Comparison of ENCODE assay signal across 8 cellular contexts in the genomic region with DNA sequence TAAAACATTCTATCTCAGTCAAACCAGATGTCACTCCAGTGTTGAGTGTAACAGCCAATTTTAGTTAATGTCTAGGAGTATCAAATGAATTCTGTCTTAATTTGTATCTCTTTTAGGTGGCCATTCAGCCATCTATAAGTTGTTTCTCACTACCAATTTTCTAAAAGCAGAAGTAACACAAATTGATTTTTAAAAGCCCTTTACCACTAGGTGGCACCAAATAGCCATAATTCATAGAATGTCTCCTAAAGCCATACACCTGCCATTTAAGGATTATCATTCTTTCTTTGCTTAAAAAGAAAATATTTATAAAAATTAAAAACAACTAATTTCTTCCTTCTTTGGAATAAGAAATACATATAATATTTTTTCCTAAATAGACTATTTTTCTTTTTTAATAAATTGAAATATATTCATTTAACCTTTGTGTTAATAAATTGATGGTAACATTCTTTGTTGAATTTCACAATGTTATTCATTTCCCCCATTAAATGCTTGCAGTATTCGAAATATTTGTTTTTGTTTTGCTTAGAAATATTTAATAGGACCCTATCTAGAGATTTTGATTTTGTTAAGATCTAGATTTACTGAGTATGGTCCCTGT.
DNase-seq lines count a peak whose midpoint lies in the region; ATAC-seq and TF ChIP-seq lines count a peak whose summit lies in the region.

No MANE protein-coding gene starts in this region.

- DNase-seq in A172 (ENCODE audit: low spot score) (peak; percentile 70), GM06990 (ENCODE audit: extremely low read depth, insufficient read length) (peak; percentile 13), NAMALWA (ENCODE audit: low spot score) (peak; percentile 87), SK-MEL-5 (ENCODE audit: low read depth, low spot score) (peak; percentile 88), esophagus muscularis mucosa (ENCODE audit: extremely low spot score) (no peak), ovary (no peak)
- DNase-seq in activated CD8-positive, alpha-beta memory T cell treated with anti-CD3 and anti-CD28 coated beads for 24 hours, result no peak

- H3K4me3 ChIP-seq in GM06990 (replicated peaks; ENCODE audit: low read depth, low read length) (no peak overlapping the region), esophagus muscularis mucosa (no peak overlapping the region), ovary (no peak overlapping the region)

- H3K4me1 ChIP-seq in esophagus muscularis mucosa (no peaks in the 10 kb centered on the region), ovary (ENCODE audit: insufficient read depth) (no peaks in the 10 kb centered on the region)

- ATAC-seq in HG02610 (IDR thresholded peaks at IDR 0.05; ENCODE audit: unreplicated experiment), result peak; percentile 73

- TF ChIP-seq EP300 in esophagus muscularis mucosa (IDR thresholded peaks at IDR 0.05) (no peak), ovary (IDR thresholded peaks at IDR 0.05) (no peak)

- no peak overlapping the region for H3K27ac ChIP-seq in esophagus muscularis mucosa (replicated peaks in 1 of 4)
- no peak overlapping the region for H3K27ac ChIP-seq in ovary

- WGBS in esophagus muscularis mucosa, result 4% methylated on average over 1 of the region's 1 CpG
- WGBS in ovary, 3 donors, result 0 to 1% (median 1%) methylated on average over 1 of the region's 1 CpG

- intact Hi-C loops in esophagus muscularis mucosa (cut with DNase I) (loop anchor here (10.0 kb wide), 1 partner anchor 1888 kb away; no protein-coding TSS in a partner anchor), ovary (cut with DNase I) (no loop called here)

- in situ Hi-C loops in SK-MEL-5 (cut with HindIII; ENCODE audit: low pct_unique_long_range_greater_than_20kb, low sequenced_read_pairs), result no loop called here

- TF ChIP-seq POLR2A in esophagus muscularis mucosa (IDR thresholded peaks at IDR 0.05; ENCODE audit: low read depth), result no peak
- TF ChIP-seq POLR2A in ovary (IDR thresholded peaks at IDR 0.05), result no peak

- TF ChIP-seq CTCF in GM06990 (IDR thresholded peaks at IDR 0.05; ENCODE audit: insufficient read depth, low read length, poor library complexity, severe bottlenecking) (peak; percentile 44), esophagus muscularis mucosa (IDR thresholded peaks at IDR 0.05) (peak; percentile 56 to 67 (median 60)), ovary (IDR thresholded peaks at IDR 0.05) (peak; percentile 26 to 44 (median 34))

- H3K9me3 ChIP-seq in esophagus muscularis mucosa, result no peaks in the 10 kb centered on the region
- no peaks in the 10 kb centered on the region for H3K9me3 ChIP-seq in ovary

- H3K27me3 ChIP-seq in GM06990 (replicated peaks; ENCODE audit: control insufficient read depth, insufficient read depth, low read length), result no peaks in the 10 kb centered on the region
- no peaks in the 10 kb centered on the region for H3K27me3 ChIP-seq in esophagus muscularis mucosa
- H3K27me3 ChIP-seq in ovary, result no peaks in the 10 kb centered on the region

- H3K36me3 ChIP-seq in GM06990 (ENCODE audit: control insufficient read depth, insufficient read depth, low read length) (no peaks in the 10 kb centered on the region), esophagus muscularis mucosa (no peaks in the 10 kb centered on the region), ovary (no peaks in the 10 kb centered on the region)

Comparison
In these comparisons a context has a peak if more than half of its experiments do, and no peak if none do; other contexts are left out.
1. DNase-seq: peak in A172 (single experiment), GM06990 (single experiment), NAMALWA (single experiment) and SK-MEL-5 (single experiment); none in esophagus muscularis mucosa (single experiment), ovary (0 of 5) and activated CD8-positive, alpha-beta memory T cell treated with anti-CD3 and anti-CD28 coated beads for 24 hours (single experiment).
2. Peak in every context shown above with its lines, with median percentiles within 50 percentile points of each other: CTCF ChIP-seq.